In the genomic region with DNA sequence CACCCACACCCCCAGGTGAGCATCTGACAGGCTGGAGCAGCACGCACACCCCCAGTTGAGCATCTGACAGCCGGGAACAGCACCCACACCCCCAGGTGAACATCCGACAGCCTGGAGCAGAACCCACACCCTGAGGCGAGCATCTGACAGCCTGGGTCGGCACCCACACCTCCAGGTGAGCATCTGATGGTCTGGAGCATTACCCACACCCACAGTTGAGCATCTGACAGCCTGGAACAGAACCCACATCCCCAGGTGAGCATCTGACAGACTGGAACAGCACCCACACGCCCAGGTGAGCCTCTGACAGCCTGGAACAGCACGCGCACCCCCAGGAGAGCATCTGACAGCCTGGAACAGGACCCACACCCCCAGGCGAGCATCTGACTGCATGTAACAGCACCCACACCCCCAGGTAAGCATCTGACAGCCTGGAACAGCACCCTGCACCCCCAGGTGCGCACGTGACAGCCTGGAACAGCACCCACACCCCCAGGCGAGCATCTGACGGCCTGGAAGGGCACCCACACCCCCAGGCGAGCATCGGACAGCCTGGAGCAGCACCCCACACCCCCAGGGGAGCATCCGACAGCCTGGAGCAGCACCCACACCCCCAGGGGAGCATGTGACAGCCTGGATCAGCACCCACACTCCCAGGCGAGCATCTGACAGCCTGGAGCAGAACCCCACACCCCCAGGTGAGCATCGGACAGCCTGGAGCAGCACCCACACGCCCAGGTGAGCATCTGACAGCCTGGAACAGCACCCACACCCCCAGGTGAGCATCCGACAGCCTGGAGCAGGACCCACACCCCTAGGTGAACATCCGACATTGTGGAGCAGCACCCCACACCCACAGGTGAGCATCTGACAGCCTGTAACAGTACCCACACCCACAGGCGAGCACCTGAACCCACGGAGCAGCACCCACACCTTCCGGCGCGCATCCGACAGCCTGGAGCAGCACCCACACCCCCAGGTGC, we compare ENCODE assay signal across 4 cellular contexts. TPM values are rescaled to one million over a fixed set of nuclear protein-coding genes. Genes with fewer than 3 reads are reported as not detected.
"Had no signal": no experiment of that assay in that cellular context is flagged by ENCODE, and none has a peak within 500 bp of the region (broad histone marks: within the 10 kb centered on the region; RNA-seq: fewer than 3 reads in every experiment).

No MANE protein-coding gene starts in this region.

RNA-seq across cellular contexts. Expression of gene MMEL1, which starts 55.1 kb away (rescaled TPM):
- total RNA-seq: epithelial cell of proximal tubule, left lobe of liver, SK-MEL-5, smooth muscle cell had no signal
